ENCODE assay signal across 12 cellular contexts in genomic region chr7:6481445-6481844, GRCh38. TPM values are rescaled to one million over a fixed set of nuclear protein-coding genes. Genes with fewer than 3 reads are reported as not detected.
A peak's percentile ranks its signal among the peaks of the same experiment; 100 is the strongest.
DNase-seq lines count a peak whose midpoint lies in the region; ATAC-seq and TF ChIP-seq lines count a peak whose summit lies in the region.
"Had no signal": no experiment of that assay in that cellular context is flagged by ENCODE, and none has a peak within 500 bp of the region (broad histone marks: within the 10 kb centered on the region; RNA-seq: fewer than 3 reads in every experiment).

No MANE protein-coding gene starts in this region.

- CTCF ChIA-PET in OCI-LY7 (lab: Charles Lee; ENCODE audit: unreplicated experiment), result no interaction called here

- H3K9me3 ChIP-seq in OCI-LY7 (ENCODE audit: low read length) (no peaks in the 10 kb centered on the region), gastrocnemius medialis (no peaks in the 10 kb centered on the region), uterus (no peaks in the 10 kb centered on the region)
- H3K9me3 ChIP-seq: esophagus squamous epithelium, upper lobe of right lung had no signal

- H3K9me2 ChIP-seq in OCI-LY7 (ENCODE audit: insufficient read depth, low read length), result no peaks in the 10 kb centered on the region

- peaks cover 47% of the 10 kb centered on the region for H3K36me3 ChIP-seq in OCI-LY7 (ENCODE audit: insufficient read depth, low read length)
- H3K36me3 ChIP-seq in gastrocnemius medialis, result no peaks in the 10 kb centered on the region
- H3K36me3 ChIP-seq in uterus, result no peaks in the 10 kb centered on the region

- H3K79me2 ChIP-seq in OCI-LY7 (ENCODE audit: insufficient read depth, low read depth, low read length), result peaks cover 73% of the 10 kb centered on the region

- DNase-seq in T-helper 1 cell (no peak), OCI-LY7 (ENCODE audit: low spot score) (no peak), gastrocnemius medialis (no peak), GOT3 (lab: John Stamatoyannopoulos, UW) (no peak), NAMALWA (ENCODE audit: low spot score) (no peak), uterus (no peak)
- DNase-seq in effector memory CD8-positive, alpha-beta T cell, result no peak
- DNase-seq: esophagus squamous epithelium, KBM-7, upper lobe of right lung had no signal

- H3K4me3 Mint-ChIP-seq in T-helper 1 cell treated with Interleukin-12 subunit alpha and Interleukin-12 subunit beta and Interleukin-4 antibody, amounts not matched to agents 30 μg/mL and 1 μg/mL, for 36 hours, result peak overlapping the region; percentile 48
- H3K4me3 Mint-ChIP-seq in effector memory CD8-positive, alpha-beta T cell, result peak overlapping the region; percentile 30 to 92

- peaks cover 65% of the 10 kb centered on the region for H3K4me1 Mint-ChIP-seq in T-helper 1 cell treated with Interleukin-12 subunit alpha and Interleukin-12 subunit beta and Interleukin-4 antibody, amounts not matched to agents 30 μg/mL and 1 μg/mL, for 36 hours (ENCODE audit: low read depth)
- H3K4me1 Mint-ChIP-seq in effector memory CD8-positive, alpha-beta T cell (ENCODE audit: low read depth in 2 of 2), result peaks cover 47 to 64% of the 10 kb centered on the region in 2 donors

- POLR2A ChIA-PET in OCI-LY7 (lab: Charles Lee), result no interaction called here

- H3K27me3 ChIP-seq in gastrocnemius medialis, result no peaks in the 10 kb centered on the region
- no peaks in the 10 kb centered on the region for H3K27me3 ChIP-seq in uterus
- H3K27me3 ChIP-seq: esophagus squamous epithelium, upper lobe of right lung had no signal

- H3K27ac ChIP-seq in OCI-LY7 (ENCODE audit: low read depth, low read length, poor library complexity, severe bottlenecking) (no peak overlapping the region), gastrocnemius medialis (peak overlapping the region in 3 of 4 donors; percentile 30 to 60 (median 52)), uterus (peak overlapping the region in 1 of 2 donors; percentile 82)
- H3K27ac ChIP-seq: parathyroid adenoma, upper lobe of right lung had no signal

- TF ChIP-seq POLR2A in gastrocnemius medialis (IDR thresholded peaks at IDR 0.05) (no peak), uterus (IDR thresholded peaks at IDR 0.05) (no peak)

- ATAC-seq in effector memory CD8-positive, alpha-beta T cell (replicated peaks), result no peak
- no peak for ATAC-seq in gastrocnemius medialis
- ATAC-seq: upper lobe of right lung had no signal

- in situ Hi-C loops in gastrocnemius medialis (cut with MboI; ENCODE audit: low sequenced_read_pairs in 4 of 4), result no loop called here

- no TSS peak for BruUV-seq in OCI-LY7 (replicated peaks; lab: Mats Ljungman, UMichigan)

- H3K27ac Mint-ChIP-seq in T-helper 1 cell treated with Interleukin-12 subunit alpha and Interleukin-12 subunit beta and Interleukin-4 antibody, amounts not matched to agents 30 μg/mL and 1 μg/mL, for 36 hours, result no peak overlapping the region
- no peak overlapping the region for H3K27ac Mint-ChIP-seq in effector memory CD8-positive, alpha-beta T cell

- peaks cover 11% of the 10 kb centered on the region for H3K36me3 Mint-ChIP-seq in T-helper 1 cell treated with Interleukin-12 subunit alpha and Interleukin-12 subunit beta and Interleukin-4 antibody, amounts not matched to agents 30 μg/mL and 1 μg/mL, for 36 hours (ENCODE audit: low read depth)
- peaks cover 20% of the 10 kb centered on the region for H3K36me3 Mint-ChIP-seq in effector memory CD8-positive, alpha-beta T cell (ENCODE audit: insufficient read depth)

- no peak overlapping the region for H3K4me3 ChIP-seq in OCI-LY7 (ENCODE audit: low read depth, low read length, poor library complexity, severe bottlenecking)
- H3K4me3 ChIP-seq in gastrocnemius medialis, result no peak overlapping the region
- no peak overlapping the region for H3K4me3 ChIP-seq in uterus

- no peaks in the 10 kb centered on the region for H3K9me3 Mint-ChIP-seq in T-helper 1 cell treated with Interleukin-12 subunit alpha and Interleukin-12 subunit beta and Interleukin-4 antibody, amounts not matched to agents 30 μg/mL and 1 μg/mL, for 36 hours
- no peaks in the 10 kb centered on the region for H3K9me3 Mint-ChIP-seq in effector memory CD8-positive, alpha-beta T cell

- H3K4me2 ChIP-seq in OCI-LY7 (ENCODE audit: low read length), result peak overlapping the region; percentile 0; the same call in 1 of the 2 replicates

- H3K4me1 ChIP-seq in OCI-LY7 (ENCODE audit: insufficient read depth, low read length, poor library complexity, severe bottlenecking) (peaks cover 53% of the 10 kb centered on the region), gastrocnemius medialis (peaks cover 53 to 57% of the 10 kb centered on the region in 2 donors), uterus (peaks cover 0 to 8% of the 10 kb centered on the region in 2 donors)

- intact Hi-C loops in OCI-LY7 (cut with micrococcal nuclease; ENCODE audit: unreplicated experiment), result no loop called here
- intact Hi-C loops in gastrocnemius medialis (cut with DNase I; ENCODE audit: low total_unique reads), result loop anchor here (1.0 kb wide), 1 partner anchor 33 kb away; no protein-coding TSS in a partner anchor
- intact Hi-C loops in uterus (cut with DNase I; ENCODE audit: low total_unique reads), result no loop called here

- H2AFZ ChIP-seq in OCI-LY7 (ENCODE audit: low read length), result no peak overlapping the region
- H2AFZ ChIP-seq: parathyroid adenoma had no signal

- peaks cover 33% of the 10 kb centered on the region for H4K20me1 ChIP-seq in OCI-LY7 (ENCODE audit: insufficient read depth, low read length)

- H3K27me3 Mint-ChIP-seq in T-helper 1 cell treated with Interleukin-12 subunit alpha and Interleukin-12 subunit beta and Interleukin-4 antibody, amounts not matched to agents 30 μg/mL and 1 μg/mL, for 36 hours (ENCODE audit: low read depth), result no peaks in the 10 kb centered on the region
- H3K27me3 Mint-ChIP-seq in effector memory CD8-positive, alpha-beta T cell, result no peaks in the 10 kb centered on the region

- no peak for TF ChIP-seq CTCF in OCI-LY7 (conservative IDR thresholded peaks at IDR 0.05; ENCODE audit: low read length)
- TF ChIP-seq CTCF in gastrocnemius medialis (IDR thresholded peaks at IDR 0.05 in 4 of 5, conservative IDR thresholded peaks at IDR 0.05 in 1 of 5), result no peak
- no peak for TF ChIP-seq CTCF in uterus (IDR thresholded peaks at IDR 0.05)

RNA-seq across cellular contexts. Expression of gene KDELR2, which starts 2.5 kb away (rescaled TPM):
- total RNA-seq in OCI-LY7 (2014; rRNA removed; shearing (Covaris generic)), result 23.6 and 30.2 TPM in 2 replicates
- total RNA-seq in OCI-LY7 (2022) (62.1 and 63.4 TPM in 2 replicates), gastrocnemius medialis (10 to 100 TPM; 27.5 to 34.2 (median 31.8) TPM), uterus (100 to 1,000 TPM in 2 of 4 donors, 10 to 100 TPM in 2; 64.0 to 272 (median 95.4) TPM)

RNA-seq across cellular contexts. Expression of gene DAGLB, which starts 33.7 kb away (rescaled TPM):
- 12.4 and 17.5 TPM in 2 replicates for total RNA-seq in OCI-LY7 (2014; rRNA removed; shearing (Covaris generic))
- total RNA-seq in OCI-LY7 (2022) (19.5 and 24.8 TPM in 2 replicates), gastrocnemius medialis (10 to 100 TPM; 11.7 to 24.0 (median 16.1) TPM), uterus (10 to 100 TPM in 3 of 4 donors, 1 to 10 TPM in 1; 5.4 to 30.2 (median 19.3) TPM)
